In the genomic region with DNA sequence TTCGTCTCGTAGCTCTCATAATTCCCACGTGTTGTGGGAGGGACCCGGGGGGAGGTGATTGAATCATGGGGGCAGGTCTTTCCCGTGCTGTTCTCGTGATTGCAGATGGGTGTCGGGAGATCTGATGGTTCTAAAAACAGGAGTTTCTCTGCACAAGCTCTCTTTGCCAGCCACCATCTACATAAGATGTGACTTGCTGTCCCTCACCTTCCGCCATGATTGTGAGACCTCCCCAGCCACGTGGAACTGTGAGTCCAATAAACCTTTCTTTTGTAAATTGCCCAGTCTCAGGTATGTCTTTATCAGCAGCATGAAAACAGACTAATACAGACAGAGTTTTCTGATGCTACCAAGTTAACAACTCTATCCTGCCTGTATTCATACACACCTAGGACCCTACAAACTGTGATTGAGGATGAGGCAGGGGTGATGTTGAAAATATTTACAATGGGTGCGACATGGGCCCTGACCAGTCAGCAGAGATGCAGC, we compare ENCODE assay signal across 1 cellular context.
A peak's percentile ranks its signal among the peaks of the same experiment; 100 is the strongest.
TF ChIP-seq lines count a peak whose summit lies in the region.

No MANE protein-coding gene starts in this region.

TF ChIP-seq in HepG2, 621 proteins besides CTCF, POLR2A, EP300 and RAD21 (continues in another document):
- TF ChIP-seq, protein P1, sequence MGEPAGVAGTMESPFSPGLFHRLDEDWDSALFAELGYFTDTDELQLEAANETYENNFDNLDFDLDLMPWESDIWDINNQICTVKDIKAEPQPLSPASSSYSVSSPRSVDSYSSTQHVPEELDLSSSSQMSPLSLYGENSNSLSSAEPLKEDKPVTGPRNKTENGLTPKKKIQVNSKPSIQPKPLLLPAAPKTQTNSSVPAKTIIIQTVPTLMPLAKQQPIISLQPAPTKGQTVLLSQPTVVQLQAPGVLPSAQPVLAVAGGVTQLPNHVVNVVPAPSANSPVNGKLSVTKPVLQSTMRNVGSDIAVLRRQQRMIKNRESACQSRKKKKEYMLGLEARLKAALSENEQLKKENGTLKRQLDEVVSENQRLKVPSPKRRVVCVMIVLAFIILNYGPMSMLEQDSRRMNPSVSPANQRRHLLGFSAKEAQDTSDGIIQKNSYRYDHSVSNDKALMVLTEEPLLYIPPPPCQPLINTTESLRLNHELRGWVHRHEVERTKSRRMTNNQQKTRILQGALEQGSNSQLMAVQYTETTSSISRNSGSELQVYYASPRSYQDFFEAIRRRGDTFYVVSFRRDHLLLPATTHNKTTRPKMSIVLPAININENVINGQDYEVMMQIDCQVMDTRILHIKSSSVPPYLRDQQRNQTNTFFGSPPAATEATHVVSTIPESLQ (CRISPR knock-in tag; conservative IDR thresholded peaks at IDR 0.05), result no peak
- 0 out of 2 replicates have a peak, but pooled peaks have one; percentile 7 for TF ChIP-seq ZNF598 (CRISPR knock-in tag; IDR thresholded peaks at IDR 0.05; ENCODE audit: borderline replicate concordance)
- no peak for TF ChIP-seq HCFC1 (IDR thresholded peaks at IDR 0.05; ENCODE audit: low read depth, low read length)
- no peak for TF ChIP-seq HOXA5 (CRISPR knock-in tag; IDR thresholded peaks at IDR 0.05)
- no peak; the same call in 1 of the 2 replicates for TF ChIP-seq ZFP36L1 (CRISPR knock-in tag; IDR thresholded peaks at IDR 0.05)
- no peak for TF ChIP-seq TMF1 (CRISPR knock-in tag; IDR thresholded peaks at IDR 0.05; ENCODE audit: low read depth)
- no peak for TF ChIP-seq HMG20B (CRISPR knock-in tag; conservative IDR thresholded peaks at IDR 0.05)
- no peak for TF ChIP-seq ZNF101 (CRISPR knock-in tag; IDR thresholded peaks at IDR 0.05; ENCODE audit: borderline replicate concordance, low read depth)
- no peak for TF ChIP-seq ZNF75D (CRISPR knock-in tag; IDR thresholded peaks at IDR 0.05; ENCODE audit: borderline replicate concordance)
- TF ChIP-seq ZNF484 (CRISPR knock-in tag; IDR thresholded peaks at IDR 0.05; ENCODE audit: borderline replicate concordance, low read depth), result no peak
- TF ChIP-seq, protein P2, sequence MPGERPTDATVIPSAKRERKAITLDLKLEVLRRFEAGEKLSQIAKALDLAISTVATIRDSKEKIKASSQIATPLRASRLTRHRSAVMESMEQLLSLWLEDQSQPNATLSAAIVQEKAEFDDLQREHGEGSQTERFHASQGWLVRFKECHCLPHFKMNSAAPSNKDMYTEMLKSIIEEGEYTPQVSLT (CRISPR knock-in tag; IDR thresholded peaks at IDR 0.05; ENCODE audit: borderline replicate concordance, low read depth), result no peak
- TF ChIP-seq, protein P3, sequence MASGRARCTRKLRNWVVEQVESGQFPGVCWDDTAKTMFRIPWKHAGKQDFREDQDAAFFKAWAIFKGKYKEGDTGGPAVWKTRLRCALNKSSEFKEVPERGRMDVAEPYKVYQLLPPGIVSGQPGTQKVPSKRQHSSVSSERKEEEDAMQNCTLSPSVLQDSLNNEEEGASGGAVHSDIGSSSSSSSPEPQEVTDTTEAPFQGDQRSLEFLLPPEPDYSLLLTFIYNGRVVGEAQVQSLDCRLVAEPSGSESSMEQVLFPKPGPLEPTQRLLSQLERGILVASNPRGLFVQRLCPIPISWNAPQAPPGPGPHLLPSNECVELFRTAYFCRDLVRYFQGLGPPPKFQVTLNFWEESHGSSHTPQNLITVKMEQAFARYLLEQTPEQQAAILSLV (CRISPR knock-in tag; IDR thresholded peaks at IDR 0.05; ENCODE audit: borderline replicate concordance), result no peak
- TF ChIP-seq ZNF816 (CRISPR knock-in tag; IDR thresholded peaks at IDR 0.05; ENCODE audit: borderline replicate concordance), result no peak; the same call in 1 of the 2 replicates
- peak; percentile 91 for TF ChIP-seq PAF1 (CRISPR knock-in tag; IDR thresholded peaks at IDR 0.05)
- peak; percentile 34; the same call in 1 of the 2 replicates for TF ChIP-seq POLR2AphosphoS2 (IDR thresholded peaks at IDR 0.05; ENCODE audit: low read depth, low read length)
- TF ChIP-seq IKZF4 (CRISPR knock-in tag; IDR thresholded peaks at IDR 0.05; ENCODE audit: borderline replicate concordance, low read depth, not compliant biosample characterization), result no peak
- TF ChIP-seq SMC3 (IDR thresholded peaks at IDR 0.05; ENCODE audit: low read length), result no peak
- no peak for TF ChIP-seq ELK4 (CRISPR knock-in tag; IDR thresholded peaks at IDR 0.05; ENCODE audit: borderline replicate concordance)
- TF ChIP-seq, protein P4, sequence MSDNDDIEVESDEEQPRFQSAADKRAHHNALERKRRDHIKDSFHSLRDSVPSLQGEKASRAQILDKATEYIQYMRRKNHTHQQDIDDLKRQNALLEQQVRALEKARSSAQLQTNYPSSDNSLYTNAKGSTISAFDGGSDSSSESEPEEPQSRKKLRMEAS (IDR thresholded peaks at IDR 0.05), result no peak; the same call in none of the 2 replicates
- TF ChIP-seq ZNF407 (CRISPR knock-in tag; IDR thresholded peaks at IDR 0.05; ENCODE audit: not compliant biosample characterization), result no peak
- TF ChIP-seq YEATS4 (CRISPR knock-in tag; IDR thresholded peaks at IDR 0.05; ENCODE audit: borderline replicate concordance), result no peak
- no peak; the same call in 1 of the 2 replicates for TF ChIP-seq ARHGAP35 (CRISPR knock-in tag; IDR thresholded peaks at IDR 0.05; ENCODE audit: borderline replicate concordance)
- no peak for TF ChIP-seq SNRNP70 (IDR thresholded peaks at IDR 0.05; ENCODE audit: low read depth, low read length)
- no peak for TF ChIP-seq MAFK (conservative IDR thresholded peaks at IDR 0.05 in 1 of 2, IDR thresholded peaks at IDR 0.05 in 1 of 2; ENCODE audit: low read length in 2 of 2)
- no peak; the same call in 1 of the 2 replicates for TF ChIP-seq TARDBP (CRISPR knock-in tag; IDR thresholded peaks at IDR 0.05)
- no peak for TF ChIP-seq PPARG (CRISPR knock-in tag; conservative IDR thresholded peaks at IDR 0.05)
- no peak for TF ChIP-seq MYC (CRISPR knock-in tag; IDR thresholded peaks at IDR 0.05; ENCODE audit: borderline replicate concordance)
- TF ChIP-seq CREB1 (IDR thresholded peaks at IDR 0.05), result no peak
- no peak; the same call in 1 of the 2 replicates for TF ChIP-seq CREB1 (CRISPR knock-in tag; IDR thresholded peaks at IDR 0.05)
- no peak for TF ChIP-seq XBP1 (CRISPR knock-in tag; IDR thresholded peaks at IDR 0.05)
- peak; percentile 27; the same call in 1 of the 2 replicates for TF ChIP-seq ZNF574 (CRISPR knock-in tag; IDR thresholded peaks at IDR 0.05)
- TF ChIP-seq ZNF362 (CRISPR knock-in tag; IDR thresholded peaks at IDR 0.05; ENCODE audit: borderline replicate concordance), result no peak
- TF ChIP-seq TFE3 (CRISPR knock-in tag; IDR thresholded peaks at IDR 0.05), result peak; percentile 22; the same call in 1 of the 2 replicates
- TF ChIP-seq ZNF253 (CRISPR knock-in tag; IDR thresholded peaks at IDR 0.05; ENCODE audit: borderline replicate concordance), result no peak
- TF ChIP-seq FOXC1 (CRISPR knock-in tag; IDR thresholded peaks at IDR 0.05; ENCODE audit: borderline replicate concordance), result no peak
- no peak for TF ChIP-seq ATF7-NPFF (CRISPR knock-in tag; IDR thresholded peaks at IDR 0.05; ENCODE audit: low read depth)
- no peak for TF ChIP-seq ZEB1 (IDR thresholded peaks at IDR 0.05; ENCODE audit: insufficient replicate concordance, low read depth)
